Comparison of ENCODE assay signal across 26 cellular contexts in the genomic region with DNA sequence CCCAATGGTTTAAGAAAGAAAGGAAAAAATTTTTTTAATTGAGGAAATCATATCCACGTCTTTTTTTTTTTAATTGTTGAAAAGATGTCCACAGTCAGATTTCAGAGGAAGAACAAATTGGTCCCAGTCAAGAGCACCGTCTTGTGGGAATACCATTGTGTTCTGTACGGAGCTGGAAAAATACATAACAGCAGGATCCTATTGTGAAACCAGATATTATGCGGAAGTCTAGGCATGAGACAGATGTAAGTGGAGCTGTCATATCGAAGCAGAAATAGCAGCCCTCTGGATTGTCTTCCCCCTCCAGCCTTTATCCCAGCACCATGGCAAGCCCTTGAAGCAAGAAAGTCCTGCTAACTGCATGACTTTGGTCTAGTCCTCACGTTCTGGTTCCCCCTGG.
"Had no signal": no experiment of that assay in that cellular context is flagged by ENCODE, and none has a peak within 500 bp of the region (broad histone marks: within the 10 kb centered on the region; RNA-seq: fewer than 3 reads in every experiment).

No MANE protein-coding gene starts in this region.

- H3K4me3 Mint-ChIP-seq: dendritic cell treated with granulocyte-macrophage colony-stimulating factor and Interleukin-4, amounts not matched to agents 40 ng/mL and 50 ng/mL, for 4 days; mesothelial cell of epicardium; naive B cell; natural killer cell treated with Interleukin-12 subunit alpha and Interleukin-12 subunit beta and Interleukin-15 and Interleukin-18, amount 100 ng/mL, for 72 hours; neural progenitor cell; stimulated activated naive B cell treated with anti-CD40 and anti-IgM and Interleukin-4, amounts not matched to agents 10 μg/mL and 1 μg/mL and 100 μg/mL, for 72 hours; stimulated activated naive CD8-positive, alpha-beta T cell treated with anti-CD3 and anti-CD28 coated beads, Interleukin-15, Interleukin-2, amounts not matched to agents 100 ng/mL and 50 ng/mL, for 24 hours had no signal

- H3K9ac ChIP-seq: neural progenitor cell, parathyroid adenoma had no signal

- H3K27ac ChIP-seq: esophagus muscularis mucosa, foreskin keratinocyte, gastroesophageal sphincter, heart left ventricle, left lung, neural progenitor cell, parathyroid adenoma, right lobe of liver, suprapubic skin, transverse colon, vagina had no signal

- H2AFZ ChIP-seq: neural progenitor cell, parathyroid adenoma had no signal

- H3K27me3 Mint-ChIP-seq: dendritic cell treated with granulocyte-macrophage colony-stimulating factor and Interleukin-4, amounts not matched to agents 40 ng/mL and 50 ng/mL, for 4 days; progenitor cell of endocrine pancreas; stimulated activated naive CD8-positive, alpha-beta T cell treated with anti-CD3 and anti-CD28 coated beads, Interleukin-15, Interleukin-2, amounts not matched to agents 100 ng/mL and 50 ng/mL, for 24 hours had no signal

- H3K27ac Mint-ChIP-seq: dendritic cell treated with granulocyte-macrophage colony-stimulating factor and Interleukin-4, amounts not matched to agents 40 ng/mL and 50 ng/mL, for 4 days; mesothelial cell of epicardium; naive B cell; natural killer cell treated with Interleukin-12 subunit alpha and Interleukin-12 subunit beta and Interleukin-15 and Interleukin-18, amount 100 ng/mL, for 72 hours; neural progenitor cell; progenitor cell of endocrine pancreas; stimulated activated naive B cell treated with anti-CD40 and anti-IgM and Interleukin-4, amounts not matched to agents 10 μg/mL and 1 μg/mL and 100 μg/mL, for 72 hours had no signal

- H3K4me1 Mint-ChIP-seq: mesothelial cell of epicardium; naive B cell; stimulated activated naive B cell treated with anti-CD40 and anti-IgM and Interleukin-4, amounts not matched to agents 10 μg/mL and 1 μg/mL and 100 μg/mL, for 72 hours had no signal

- H3K36me3 ChIP-seq: esophagus muscularis mucosa, gastroesophageal sphincter, heart left ventricle, left lung, neural progenitor cell, right lobe of liver, suprapubic skin, transverse colon, vagina had no signal

- H3K79me2 ChIP-seq: parathyroid adenoma had no signal

- H3K27me3 ChIP-seq: foreskin keratinocyte, neural progenitor cell, right lobe of liver, transverse colon, vagina had no signal

- H3K4me3 ChIP-seq: esophagus muscularis mucosa, gastroesophageal sphincter, heart left ventricle, left lung, mucosa of descending colon, neural progenitor cell, right lobe of liver, suprapubic skin, transverse colon, vagina had no signal

- H3K9me3 Mint-ChIP-seq: dendritic cell treated with granulocyte-macrophage colony-stimulating factor and Interleukin-4, amounts not matched to agents 40 ng/mL and 50 ng/mL, for 4 days; mesothelial cell of epicardium; natural killer cell treated with Interleukin-12 subunit alpha and Interleukin-12 subunit beta and Interleukin-15 and Interleukin-18, amount 100 ng/mL, for 72 hours; neural progenitor cell; stimulated activated naive CD8-positive, alpha-beta T cell treated with anti-CD3 and anti-CD28 coated beads, Interleukin-15, Interleukin-2, amounts not matched to agents 100 ng/mL and 50 ng/mL, for 24 hours had no signal

- DNase-seq: effector memory CD4-positive, alpha-beta T cell; foreskin keratinocyte; heart left ventricle; hippocampal formation; left cardiac atrium; left lung; mesenchymal stem cell; mucosa of descending colon; naive B cell; right lobe of liver; small intestine; stimulated activated CD4-positive, alpha-beta T cell treated with anti-CD3 and anti-CD28 coated beads, Interleukin-15, amount 100 ng/mL, for 24 hours; stimulated activated CD4-positive, alpha-beta T cell treated with anti-CD3 and anti-CD28 coated beads, Interleukin-2, amount 100 ng/mL, for 48 hours; stimulated activated naive B cell treated with anti-CD40 and anti-IgM and Interleukin-4, amounts not matched to agents 10 μg/mL and 1 μg/mL and 100 μg/mL, for 72 hours; transverse colon had no signal

- ATAC-seq: foreskin keratinocyte; gastroesophageal sphincter; heart left ventricle; left cardiac atrium; left lung; mucosa of descending colon; natural killer cell treated with Interleukin-12 subunit alpha and Interleukin-12 subunit beta and Interleukin-15 and Interleukin-18, amount 100 ng/mL, for 72 hours; right lobe of liver; stimulated activated naive B cell treated with anti-CD40 and anti-IgM and Interleukin-4, amounts not matched to agents 10 μg/mL and 1 μg/mL and 100 μg/mL, for 72 hours had no signal

- H3K9me3 ChIP-seq: left lung, mucosa of descending colon, right lobe of liver, suprapubic skin, transverse colon, vagina had no signal

- H3K4me2 ChIP-seq: neural progenitor cell had no signal

- H3K36me3 Mint-ChIP-seq: mesothelial cell of epicardium; naive B cell; natural killer cell treated with Interleukin-12 subunit alpha and Interleukin-12 subunit beta and Interleukin-15 and Interleukin-18, amount 100 ng/mL, for 72 hours; neural progenitor cell; stimulated activated naive B cell treated with anti-CD40 and anti-IgM and Interleukin-4, amounts not matched to agents 10 μg/mL and 1 μg/mL and 100 μg/mL, for 72 hours had no signal

- H3K4me1 ChIP-seq: esophagus muscularis mucosa, foreskin keratinocyte, gastroesophageal sphincter, left lung, neural progenitor cell, parathyroid adenoma, right lobe of liver, suprapubic skin, transverse colon, vagina had no signal
